Comparison of ENCODE assay signal across 10 cellular contexts in genomic region chr19:16896098-16896912, GRCh38. TPM values are rescaled to one million over a fixed set of nuclear protein-coding genes. Genes with fewer than 3 reads are reported as not detected.
DNase-seq lines count a peak whose midpoint lies in the region; ATAC-seq, FAIRE-seq and TF ChIP-seq lines count a peak whose summit lies in the region.
"Had no signal": no experiment of that assay in that cellular context is flagged by ENCODE, and none has a peak within 500 bp of the region (broad histone marks: within the 10 kb centered on the region; RNA-seq: fewer than 3 reads in every experiment).

No MANE protein-coding gene starts in this region.

- peak overlapping the region in 3 of 10 donors; percentile 51 to 72 (median 59) for H3K27ac Mint-ChIP-seq in naive thymus-derived CD8-positive, alpha-beta T cell

- peaks cover 14 to 47% (median 40%) of the 10 kb centered on the region in 4 donors for H3K4me1 Mint-ChIP-seq in naive thymus-derived CD8-positive, alpha-beta T cell

- no peaks in the 10 kb centered on the region for H3K9me3 Mint-ChIP-seq in naive thymus-derived CD8-positive, alpha-beta T cell

- no peaks in the 10 kb centered on the region for H3K36me3 Mint-ChIP-seq in naive thymus-derived CD8-positive, alpha-beta T cell

- H3K9ac ChIP-seq in HUES48 (ENCODE audit: low read depth, low read length) = no peak overlapping the region

- TF ChIP-seq POLR2A in GM18505 (IDR thresholded peaks at IDR 0.05; ENCODE audit: borderline replicate concordance, extremely low read depth, insufficient read depth, insufficient read length) (no peak), H54 (IDR thresholded peaks at IDR 0.05; ENCODE audit: low read depth, low read length) (no peak)

- ATAC-seq in GM18505 (IDR thresholded peaks at IDR 0.05; ENCODE audit: unreplicated experiment) = peak; percentile 6
- peak; percentile 15 to 45 for ATAC-seq in naive thymus-derived CD8-positive, alpha-beta T cell

- peaks cover 0 to 17% (median 3%) of the 10 kb centered on the region in 5 donors for H3K27me3 Mint-ChIP-seq in naive thymus-derived CD8-positive, alpha-beta T cell

- DNase-seq in coronary artery (ENCODE audit: low spot score) = no peak
- DNase-seq in naive thymus-derived CD8-positive, alpha-beta T cell = peak in 5 of 10 donors; percentile 2 to 54 (median 10)
- DNase-seq in stimulated activated CD4-positive, alpha-beta T cell treated with anti-CD3 and anti-CD28 coated beads, Interleukin-4, amount 100 ng/mL, for 24 hours = no peak
- no peak for DNase-seq in activated effector memory CD4-positive, alpha-beta T cell treated with Interleukin-2 at 50 U/mL for 16 hours
- DNase-seq in H54 (ENCODE audit: insufficient read length, low spot score) = no peak
- no peak for DNase-seq in germinal center (ENCODE audit: low spot score)

- POLR2A ChIA-PET in naive thymus-derived CD8-positive, alpha-beta T cell (lab: Charles Lee) = interaction anchor here (0.6 kb wide), 1 partner anchor 123 kb away, joined by 3 read pairs; no protein-coding TSS in a partner anchor

- FAIRE-seq in H54 (lab: Jason Lieb, UNC) = no peak

- peaks cover 19% of the 10 kb centered on the region for H3K27me3 ChIP-seq in HUES48 (ENCODE audit: control insufficient read depth, insufficient read depth, low read length)

- H3K4me1 ChIP-seq in HUES48 (ENCODE audit: control insufficient read depth, insufficient read depth, low read length) = no peaks in the 10 kb centered on the region

- no peaks in the 10 kb centered on the region for H3K36me3 ChIP-seq in HUES48 (ENCODE audit: control insufficient read depth, insufficient read depth, low read length)

- H3K4me3 Mint-ChIP-seq in naive thymus-derived CD8-positive, alpha-beta T cell = peak overlapping the region; percentile 55 to 82 (median 70)

- H3K4me3 ChIP-seq in HUES48 (ENCODE audit: low read depth, low read length) (peak overlapping the region; percentile 74), coronary artery (peak overlapping the region; percentile 76)

- TF ChIP-seq CTCF in coronary artery (IDR thresholded peaks at IDR 0.05) = no peak

- H3K27ac ChIP-seq in HUES48 (ENCODE audit: low read depth, low read length) = peak overlapping the region; percentile 28
- peak overlapping the region in 1 of 2 donors; percentile 64 for H3K27ac ChIP-seq in coronary artery

- H3K9me3 ChIP-seq in HUES48 (ENCODE audit: control insufficient read depth, insufficient read depth, low read length) = no peaks in the 10 kb centered on the region

RNA-seq across cellular contexts. Expression of gene F2RL3, which starts 7.5 kb away (rescaled TPM):
- total RNA-seq in naive thymus-derived CD8-positive, alpha-beta T cell = not detected
- under 1 TPM in 1 of 3 donors, not detected in 2; 0.24 TPM for polyA plus RNA-seq in naive thymus-derived CD8-positive, alpha-beta T cell
- total RNA-seq: NCI-H460, renal cortical epithelial cell had no signal
